In genomic region chr22:38742176-38742942, GRCh38 we compare ENCODE assay signal across 1 cellular context.
TF ChIP-seq lines count a peak whose summit lies in the region.

No MANE protein-coding gene starts in this region.

TF ChIP-seq in H1, 55 proteins besides CTCF, POLR2A, EP300 and RAD21:
- TF ChIP-seq POLR2AphosphoS5 (IDR thresholded peaks at IDR 0.05; ENCODE audit: low read depth, low read length) (0 out of 2 replicates have a peak, but pooled peaks have one; percentile 14), KDM1A (IDR thresholded peaks at IDR 0.05; ENCODE audit: borderline replicate concordance, low read length) (no peak)
